Comparison of ENCODE assay signal across 19 cellular contexts in the genomic region with DNA sequence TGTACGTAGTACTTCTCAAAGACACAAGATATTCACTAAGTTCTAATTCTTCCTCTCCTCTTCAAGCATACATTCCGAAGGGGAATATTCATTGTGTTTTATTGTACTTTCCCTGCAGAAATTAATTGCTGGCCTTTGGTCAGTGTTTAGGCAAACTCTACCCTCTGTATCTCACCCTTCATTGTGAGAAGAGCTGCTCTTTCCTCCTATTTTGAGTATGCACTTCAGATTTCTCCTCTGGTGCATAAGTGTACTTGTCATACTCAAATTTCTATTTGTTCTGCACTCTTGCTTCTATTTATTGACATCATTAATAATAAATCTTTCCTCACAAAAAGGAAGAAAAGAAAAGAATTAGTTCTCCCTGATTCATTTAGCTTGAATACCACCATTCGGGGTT.
DNase-seq lines count a peak whose midpoint lies in the region; ATAC-seq and TF ChIP-seq lines count a peak whose summit lies in the region.
"Had no signal": no experiment of that assay in that cellular context is flagged by ENCODE, and none has a peak within 500 bp of the region (broad histone marks: within the 10 kb centered on the region; RNA-seq: fewer than 3 reads in every experiment).

No MANE protein-coding gene starts in this region.

- H3K4me1 ChIP-seq in lower lobe of right lung = no peaks in the 10 kb centered on the region
- H3K4me1 ChIP-seq: BE2C, Caco-2 had no signal

- H3K36me3 ChIP-seq in lower lobe of right lung = no peaks in the 10 kb centered on the region
- H3K36me3 ChIP-seq: BE2C had no signal

- no peak for TF ChIP-seq CTCF in lower lobe of right lung (IDR thresholded peaks at IDR 0.05)

- peak in 2 of 3 experiments; percentile 35 to 67 for DNase-seq in NCI-H1417 (lab: John Stamatoyannopoulos, UW)
- DNase-seq in NCI-H1417 treated with DMSO at 0.1 percent for 48 hours (lab: John Stamatoyannopoulos, UW) = no peak
- DNase-seq in DMS79 treated with DMSO at 0.1 percent for 48 hours (lab: John Stamatoyannopoulos, UW) = peak; percentile 67
- DNase-seq in lower lobe of right lung = no peak
- DNase-seq in SIG-M5 (lab: John Stamatoyannopoulos, UW) = no peak
- DNase-seq: 8988T; BE2C; C1 segment of cervical spinal cord; Caco-2; CD4-positive, alpha-beta T cell; GF-D8; GOT3; H7; HFFc6; KBM-7 had no signal

- H3K4me3 ChIP-seq in lower lobe of right lung = no peak overlapping the region

- ATAC-seq in lower lobe of right lung = peak; percentile 63 to 88
- no peak for ATAC-seq in GM19467 (IDR thresholded peaks at IDR 0.05; ENCODE audit: unreplicated experiment)
- ATAC-seq in HG02678 (IDR thresholded peaks at IDR 0.05; ENCODE audit: unreplicated experiment) = no peak
- ATAC-seq: HCT116, HepG2 had no signal

- H3K27ac ChIP-seq in lower lobe of right lung = no peak overlapping the region

- intact Hi-C loops in lower lobe of right lung (cut with DNase I) = no loop called here

- H3K9me3 ChIP-seq in lower lobe of right lung = no peaks in the 10 kb centered on the region
- H3K9me3 ChIP-seq: BE2C had no signal

- H3K27me3 ChIP-seq in lower lobe of right lung (ENCODE audit: low read depth) = no peaks in the 10 kb centered on the region
- H3K27me3 ChIP-seq: BE2C had no signal

Comparison
In these comparisons a context has a peak if more than half of its experiments do, and no peak if none do; other contexts are left out.
1. DNase-seq: peak in NCI-H1417 (2 of 3) and DMS79 treated with DMSO at 0.1 percent for 48 hours (single experiment); none in NCI-H1417 treated with DMSO at 0.1 percent for 48 hours (single experiment), lower lobe of right lung (single experiment) and SIG-M5 (single experiment).
2. ATAC-seq: peak in lower lobe of right lung (2 of 2); none in GM19467 (single experiment) and HG02678 (single experiment).